8 cellular contexts compared by ENCODE assay signal in genomic region chr10:87818505-87819273, GRCh38. TPM values are rescaled to one million over a fixed set of nuclear protein-coding genes. Genes with fewer than 3 reads are reported as not detected.
DNase-seq lines count a peak whose midpoint lies in the region; ATAC-seq and TF ChIP-seq lines count a peak whose summit lies in the region.

No MANE protein-coding gene starts in this region.

- ATAC-seq in GM23338 (peak; percentile 47), lower lobe of right lung (peak; percentile 68 to 76)

- H3K9me2 ChIP-seq in GM23338 (ENCODE audit: insufficient read depth), result no peaks in the 10 kb centered on the region

- DNase-seq in GM10266 (ENCODE audit: extremely low spot score), result peak; percentile 48
- DNase-seq in GM23338 (ENCODE audit: low spot score), result peak; percentile 71
- DNase-seq in LoVo (ENCODE audit: low spot score), result peak; percentile 47
- peak; percentile 52 to 55 for DNase-seq in activated CD4-positive, alpha-beta T cell treated with anti-CD3 and anti-CD28 coated beads for 24 hours (ENCODE audit: low read depth in 2 of 2)
- DNase-seq in lower lobe of right lung, result no peak
- DNase-seq in stimulated activated CD4-positive, alpha-beta T cell treated with anti-CD3 and anti-CD28 coated beads, TNF-alpha, amount 100 ng/mL, for 48 hours (ENCODE audit: low read depth in 3 of 3), result peak; percentile 37 to 57 (median 47)
- no peak for DNase-seq in NCI-H1048 (lab: John Stamatoyannopoulos, UW)

- peak overlapping the region; percentile 81; the same call in 1 of the 2 replicates for H3K27ac ChIP-seq in GM23338 (ENCODE audit: low read depth)
- peak overlapping the region; percentile 34 for H3K27ac ChIP-seq in cingulate gyrus (ENCODE audit: low read depth, low read length)
- H3K27ac ChIP-seq in lower lobe of right lung, result peak overlapping the region; percentile 88

- no peaks in the 10 kb centered on the region for H3K9me3 Mint-ChIP-seq in GM23338

- no peaks in the 10 kb centered on the region for H3K27me3 ChIP-seq in GM23338 (ENCODE audit: insufficient read depth)
- no peaks in the 10 kb centered on the region for H3K27me3 ChIP-seq in lower lobe of right lung (ENCODE audit: low read depth)

- no peaks in the 10 kb centered on the region for H3K9me3 ChIP-seq in lower lobe of right lung

- intact Hi-C loops in lower lobe of right lung (cut with DNase I), result no loop called here

- H3K36me3 ChIP-seq in GM23338 (ENCODE audit: insufficient read depth) (no peaks in the 10 kb centered on the region), lower lobe of right lung (peaks cover 5% of the 10 kb centered on the region)

- H3K4me2 ChIP-seq in GM23338, result peak overlapping the region; percentile 89

- peak; percentile 36 for TF ChIP-seq CTCF in GM10266 (IDR thresholded peaks at IDR 0.05; ENCODE audit: control insufficient read depth, insufficient read depth, low read depth, missing control alignments)
- TF ChIP-seq CTCF in GM23338 (conservative IDR thresholded peaks at IDR 0.05; ENCODE audit: low read depth in 2 of 2), result peak in 1 of 2 experiments; percentile 15; a peak in 1 of 4 replicates
- no peak for TF ChIP-seq CTCF in lower lobe of right lung (IDR thresholded peaks at IDR 0.05)

- H3K27me3 Mint-ChIP-seq in GM23338 (ENCODE audit: insufficient read depth, low read depth, poor library complexity), result peaks cover 4% of the 10 kb centered on the region

- peak overlapping the region; percentile 87 for H3K27ac Mint-ChIP-seq in GM23338

- peaks cover 20% of the 10 kb centered on the region for H3K4me1 Mint-ChIP-seq in GM23338

- H3K4me1 ChIP-seq in GM23338 (ENCODE audit: insufficient read depth) (peaks cover 11% of the 10 kb centered on the region; the same call in 1 of the 2 replicates), lower lobe of right lung (peaks cover 20% of the 10 kb centered on the region)

- H2AFZ ChIP-seq in GM23338, result peak overlapping the region; percentile 97

- H4K20me1 ChIP-seq in GM23338 (replicated peaks; ENCODE audit: insufficient read depth), result peaks cover 15% of the 10 kb centered on the region

- peak overlapping the region; percentile 99 for H3K4me3 Mint-ChIP-seq in GM23338

- 0 out of 2 replicates have a peak, but pooled peaks cover 3% of the 10 kb centered on the region for H3F3A ChIP-seq in GM23338 (replicated peaks; ENCODE audit: low read depth)

- peak overlapping the region; percentile 86 for H3K4me3 ChIP-seq in GM23338
- peak overlapping the region; percentile 83 for H3K4me3 ChIP-seq in lower lobe of right lung

- peaks cover 41% of the 10 kb centered on the region for H3K79me2 ChIP-seq in GM23338 (replicated peaks; ENCODE audit: insufficient read depth)

- peaks cover 3% of the 10 kb centered on the region; the same call in 2 of the 3 replicates for H3K36me3 Mint-ChIP-seq in GM23338 (ENCODE audit: low read depth)

TF ChIP-seq in GM23338, 12 proteins besides CTCF, POLR2A, EP300 and RAD21:
- no peak for TF ChIP-seq JUNB (IDR thresholded peaks at IDR 0.05; ENCODE audit: unreplicated experiment)

RNA-seq across cellular contexts. Expression of gene ATAD1, which starts 0.7 kb away (rescaled TPM):
- total RNA-seq in GM23338 (2014; rRNA removed; shearing (Covaris generic)), result 43.3 and 49.6 TPM in 2 replicates
- 26.3 and 30.3 TPM in 2 replicates for polyA plus RNA-seq in GM23338 (2016; fragmentation: Nextera tagmentation; extraction: Ambion mirVana)
- total RNA-seq in lower lobe of right lung, result 51.2 TPM

RNA-seq across cellular contexts. Expression of gene KLLN, which starts 44.6 kb away (rescaled TPM):
- 0.24 and 0.62 TPM in 2 replicates for total RNA-seq in GM23338 (2014; rRNA removed; shearing (Covaris generic))
- 0.29 and 0.35 TPM in 2 replicates for polyA plus RNA-seq in GM23338 (2016; fragmentation: Nextera tagmentation; extraction: Ambion mirVana)
- 0.71 TPM for total RNA-seq in lower lobe of right lung

RNA-seq across cellular contexts. Expression of gene PTEN, which starts 44.7 kb away (rescaled TPM):
- 50.0 and 64.0 TPM in 2 replicates for total RNA-seq in GM23338 (2014; rRNA removed; shearing (Covaris generic))
- 20.8 and 23.4 TPM in 2 replicates for polyA plus RNA-seq in GM23338 (2016; fragmentation: Nextera tagmentation; extraction: Ambion mirVana)
- total RNA-seq in lower lobe of right lung, result 101 TPM

Comparison
In these comparisons a context has a peak if more than half of its experiments do, and no peak if none do; other contexts are left out.
1. DNase-seq: peak in GM10266 (single experiment), GM23338 (single experiment), LoVo (single experiment), activated CD4-positive, alpha-beta T cell treated with anti-CD3 and anti-CD28 coated beads for 24 hours (2 of 2) and stimulated activated CD4-positive, alpha-beta T cell treated with anti-CD3 and anti-CD28 coated beads, TNF-alpha, amount 100 ng/mL, for 48 hours (3 of 3); none in lower lobe of right lung (single experiment) and NCI-H1048 (single experiment).
2. H3K27ac ChIP-seq: peak in every context shown above with its lines; median percentile 88 in lower lobe of right lung; 81 in GM23338; 34 in cingulate gyrus.